Comparison of ENCODE assay signal across 27 cellular contexts in the genomic region with DNA sequence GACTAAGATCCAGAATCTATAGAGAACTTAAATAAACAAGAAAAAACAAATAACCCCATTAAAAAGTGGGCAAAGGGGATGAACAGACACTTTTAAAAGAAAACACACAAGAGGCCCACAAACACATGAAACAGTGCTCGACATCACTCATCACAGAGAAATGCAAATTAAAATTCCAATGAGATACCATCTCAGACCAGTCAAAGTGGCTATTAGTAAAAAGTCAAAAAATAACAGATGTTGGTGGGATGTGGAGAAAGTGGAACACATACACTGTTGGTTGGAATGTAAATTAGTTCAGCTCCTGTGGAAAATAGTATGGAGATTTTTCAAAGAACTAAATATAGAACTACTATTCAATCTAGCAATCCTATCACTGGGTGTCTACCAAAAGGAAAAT.
"Had no signal": no experiment of that assay in that cellular context is flagged by ENCODE, and none has a peak within 500 bp of the region (broad histone marks: within the 10 kb centered on the region; RNA-seq: fewer than 3 reads in every experiment).

No MANE protein-coding gene starts in this region.

- H3K36me3 ChIP-seq: heart left ventricle, neutrophil, right lobe of liver, stomach, thyroid gland, upper lobe of left lung, vagina had no signal

- H3K4me3 ChIP-seq: heart left ventricle, right lobe of liver, smooth muscle cell, stomach, thyroid gland, upper lobe of left lung, vagina had no signal

- DNase-seq: activated CD4-positive, alpha-beta memory T cell treated with anti-CD3 and anti-CD28 coated beads, Interleukin-2, amount 10 ng/mL, durations not matched to agents 7 days and 5 days; activated CD4-positive, alpha-beta T cell treated with anti-CD3 and anti-CD28 coated beads for 1 hour; activated CD4-positive, alpha-beta T cell treated with anti-CD3 and anti-CD28 coated beads, Interleukin-2, amount 10 ng/mL, durations not matched to agents 7 days and 5 days; activated CD8-positive, alpha-beta memory T cell treated with anti-CD3 and anti-CD28 coated beads, Interleukin-2, amount 50 U/mL, for 48 hours; activated gamma-delta T cell; activated naive CD4-positive, alpha-beta T cell treated with anti-CD3 and anti-CD28 coated beads, Interleukin-2, amount 10 ng/mL, durations not matched to agents 7 days and 5 days; activated naive CD8-positive, alpha-beta T cell treated with anti-CD3 and anti-CD28 coated beads, Interleukin-2, amount 10 ng/mL, durations not matched to agents 7 days and 5 days; activated T-cell treated with anti-CD3 and anti-CD28 coated beads, Interleukin-2, amount 50 U/mL, for 24 hours; amniotic stem cell; effector memory CD4-positive, alpha-beta T cell; foreskin keratinocyte; heart left ventricle; hypothalamus; immature natural killer cell; naive B cell; nephron progenitor cell; right lobe of liver; stimulated activated CD4-positive, alpha-beta T cell treated with anti-CD3 and anti-CD28 coated beads, Interleukin-15, amount 100 ng/mL, for 24 hours; stimulated activated CD4-positive, alpha-beta T cell treated with anti-CD3 and anti-CD28 coated beads, Interleukin-2, amount 100 ng/mL, for 24 hours; stimulated activated naive B cell treated with anti-CD40 and anti-IgM and Interleukin-4, amounts not matched to agents 10 μg/mL and 1 μg/mL and 100 μg/mL, for 72 hours; stomach; T-helper 17 cell; thyroid gland; upper lobe of left lung had no signal

- H3K4me1 ChIP-seq: foreskin keratinocyte, heart left ventricle, right lobe of liver, stomach, thyroid gland, upper lobe of left lung, vagina had no signal

- H3K4me2 ChIP-seq: smooth muscle cell had no signal

- H3K27ac ChIP-seq: foreskin keratinocyte, heart left ventricle, neutrophil, right lobe of liver, stomach, thyroid gland, upper lobe of left lung, vagina had no signal

- H3K9me3 ChIP-seq: neutrophil, right lobe of liver, stomach, thyroid gland, upper lobe of left lung, vagina had no signal

- H3K27me3 ChIP-seq: foreskin keratinocyte, heart left ventricle, neutrophil, right lobe of liver, stomach, thyroid gland, upper lobe of left lung, vagina had no signal
